ENCODE assay signal across 26 cellular contexts in genomic region chr9:25481377-25481776, GRCh38.
"Had no signal": no experiment of that assay in that cellular context is flagged by ENCODE, and none has a peak within 500 bp of the region (broad histone marks: within the 10 kb centered on the region; RNA-seq: fewer than 3 reads in every experiment).

No MANE protein-coding gene starts in this region.

- H3K36me3 Mint-ChIP-seq: naive B cell had no signal

- H3K4me1 ChIP-seq: esophagus muscularis mucosa, foreskin keratinocyte, gastroesophageal sphincter, heart left ventricle, lower lobe of right lung, pancreas, right lobe of liver, stomach, thyroid gland, vagina had no signal

- ATAC-seq: foreskin keratinocyte; gastroesophageal sphincter; heart left ventricle; left ventricle myocardium superior; lower lobe of right lung; mucosa of descending colon; natural killer cell treated with Interleukin-12 subunit alpha and Interleukin-12 subunit beta and Interleukin-15 and Interleukin-18, amount 100 ng/mL, for 72 hours; pancreas; right lobe of liver had no signal

- H3K4me3 ChIP-seq: coronary artery, esophagus muscularis mucosa, gastroesophageal sphincter, heart left ventricle, hepatocyte, lower lobe of right lung, mucosa of descending colon, pancreas, right lobe of liver, stomach, thyroid gland, vagina had no signal

- H3K27ac ChIP-seq: coronary artery, esophagus muscularis mucosa, foreskin keratinocyte, gastroesophageal sphincter, heart left ventricle, hepatocyte, lower lobe of right lung, neutrophil, pancreas, right lobe of liver, stomach, thyroid gland, vagina had no signal

- H3K27ac Mint-ChIP-seq: naive B cell; natural killer cell treated with Interleukin-12 subunit alpha and Interleukin-12 subunit beta and Interleukin-15 and Interleukin-18, amount 100 ng/mL, for 72 hours had no signal

- H3K4me1 Mint-ChIP-seq: naive B cell, neural crest cell had no signal

- DNase-seq: dermis blood vessel endothelial cell; effector memory CD4-positive, alpha-beta T cell; foreskin keratinocyte; heart left ventricle; left ventricle myocardium superior; lower lobe of right lung; mucosa of descending colon; naive B cell; pancreas; right lobe of liver; small intestine; stimulated activated CD4-positive, alpha-beta T cell treated with anti-CD3 and anti-CD28 coated beads, Interleukin-15, amount 100 ng/mL, for 24 hours; stimulated activated CD4-positive, alpha-beta T cell treated with anti-CD3 and anti-CD28 coated beads, Interleukin-4, amount 100 ng/mL, for 1 hour; stimulated activated CD8-positive, alpha-beta memory T cell treated with anti-CD3 and anti-CD28 coated beads, Interleukin-4, amount 100 ng/mL, for 48 hours; stimulated activated naive CD4-positive, alpha-beta T cell treated with Interleukin-2 at 50 U/mL for 16 hours; stomach; thyroid gland; trophoblast cell had no signal

- H3K79me2 ChIP-seq: hepatocyte had no signal

- H2AFZ ChIP-seq: hepatocyte had no signal

- H3K4me2 ChIP-seq: hepatocyte had no signal

- H3K27me3 Mint-ChIP-seq: naive B cell; natural killer cell treated with Interleukin-12 subunit alpha and Interleukin-12 subunit beta and Interleukin-15 and Interleukin-18, amount 100 ng/mL, for 72 hours had no signal

- H3K9me3 Mint-ChIP-seq: neural crest cell had no signal

- H3K4me3 Mint-ChIP-seq: naive B cell; natural killer cell treated with Interleukin-12 subunit alpha and Interleukin-12 subunit beta and Interleukin-15 and Interleukin-18, amount 100 ng/mL, for 72 hours; neural crest cell had no signal

- H3K36me3 ChIP-seq: esophagus muscularis mucosa, gastroesophageal sphincter, heart left ventricle, lower lobe of right lung, neutrophil, pancreas, right lobe of liver, stomach, thyroid gland, vagina had no signal

- H3K27me3 ChIP-seq: esophagus muscularis mucosa, foreskin keratinocyte, gastroesophageal sphincter, heart left ventricle, hepatocyte, neutrophil, pancreas, right lobe of liver, stomach, thyroid gland, vagina had no signal
